ENCODE assay signal across 10 cellular contexts in the genomic region with DNA sequence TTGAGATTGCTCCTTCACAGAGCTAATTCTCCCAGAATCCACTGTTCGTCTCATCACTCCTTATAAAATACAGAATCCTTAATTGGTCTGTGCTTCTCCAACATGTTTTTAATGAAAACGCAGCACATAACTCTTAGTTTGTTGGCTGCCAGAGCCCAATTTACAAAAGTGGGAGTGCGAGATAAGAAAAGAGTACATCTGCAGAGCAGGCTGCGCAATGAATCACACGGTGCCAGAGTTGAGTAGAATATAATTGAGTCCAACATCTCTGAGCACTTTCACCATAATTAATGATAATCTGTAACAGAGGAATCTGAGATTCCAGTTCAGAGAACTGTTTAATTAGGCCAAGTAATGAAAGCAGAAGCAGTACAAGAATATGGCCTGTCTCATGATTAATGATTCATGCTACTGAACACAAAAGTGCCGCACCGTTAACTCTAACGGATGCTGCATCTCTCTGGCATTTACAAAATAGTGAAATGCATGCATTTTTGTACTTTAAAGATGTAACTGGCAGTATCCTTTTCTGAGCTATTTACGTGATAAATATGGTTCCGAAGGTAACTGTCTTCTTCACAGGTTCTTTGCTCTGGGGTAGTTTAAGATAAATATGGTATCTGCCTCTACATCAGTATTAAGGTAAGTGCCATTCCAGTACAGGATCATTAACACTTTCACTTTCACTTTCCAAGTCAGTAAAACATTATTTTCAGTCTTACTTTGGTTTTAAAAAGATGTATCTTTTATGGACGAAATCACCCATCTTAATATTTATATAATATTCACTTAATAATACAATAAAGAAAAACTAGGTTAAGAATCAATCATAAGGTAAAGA.
DNase-seq lines count a peak whose midpoint lies in the region; ATAC-seq and TF ChIP-seq lines count a peak whose summit lies in the region.
"Had no signal": no experiment of that assay in that cellular context is flagged by ENCODE, and none has a peak within 500 bp of the region (broad histone marks: within the 10 kb centered on the region; RNA-seq: fewer than 3 reads in every experiment).

No MANE protein-coding gene starts in this region.

- H3K4me1 ChIP-seq in GM23248 (ENCODE audit: insufficient read depth) = no peaks in the 10 kb centered on the region

- H3K9ac ChIP-seq in GM23248 = peak overlapping the region; percentile 41

- no peaks in the 10 kb centered on the region for H3K9me2 ChIP-seq in GM23248 (ENCODE audit: insufficient read depth)

- H3F3A ChIP-seq in GM23248 (ENCODE audit: insufficient read depth) = no peaks in the 10 kb centered on the region

- H3K4me2 ChIP-seq in GM23248 (ENCODE audit: unreplicated experiment) = peak overlapping the region; percentile 77

- intact Hi-C loops in dorsolateral prefrontal cortex (cut with DNase I) = no loop called here

- H3K27ac ChIP-seq in GM23248 = no peak overlapping the region
- no peak overlapping the region for H3K27ac ChIP-seq in dorsolateral prefrontal cortex

- in situ Hi-C loops in GM23248 (cut with MboI) = no loop called here
- in situ Hi-C loops in GM13976 (cut with MboI; ENCODE audit: low sequenced_read_pairs, unreplicated experiment) = no loop called here

- DNase-seq in GM23248 = peak; percentile 30
- DNase-seq in NCI-H226 = peak; percentile 3
- no peak for DNase-seq in dorsolateral prefrontal cortex
- DNase-seq in retina = peak; percentile 69
- DNase-seq in NAMALWA (ENCODE audit: low spot score) = no peak
- no peak for DNase-seq in GM13976 (ENCODE audit: low spot score)
- DNase-seq: anterior cingulate cortex; stimulated activated CD8-positive, alpha-beta memory T cell treated with anti-CD3 and anti-CD28 coated beads, Interleukin-4, amount 100 ng/mL, for 48 hours had no signal

- ATAC-seq in GM18909 (IDR thresholded peaks at IDR 0.05; ENCODE audit: poor library complexity, unreplicated experiment) (no peak), GM21619 (IDR thresholded peaks at IDR 0.05; ENCODE audit: unreplicated experiment) (no peak)

- no peaks in the 10 kb centered on the region for H4K20me1 ChIP-seq in GM23248 (ENCODE audit: insufficient read depth)

- 10 to 11% methylated on average over 11 of the region's 11 CpGs for WGBS in GM23248 (ENCODE audit: low coverage in 1 of 2, low lambda C conversion rate in 2 of 2, missing lambda C conversion rate in 2 of 2), 2 experiments

- TF ChIP-seq CTCF in dorsolateral prefrontal cortex (IDR thresholded peaks at IDR 0.05 in 54 of 56, conservative IDR thresholded peaks at IDR 0.05 in 2 of 56; ENCODE audit: low read depth in 1 of 56, partially characterized antibody in 56 of 56) = no peak
- no peak for TF ChIP-seq CTCF in GM13976 (IDR thresholded peaks at IDR 0.05; ENCODE audit: borderline replicate concordance, control extremely low read depth, extremely low read depth, insufficient read depth, missing control alignments)

- no peaks in the 10 kb centered on the region for H3K27me3 ChIP-seq in GM23248 (replicated peaks; ENCODE audit: insufficient read depth)
- no peaks in the 10 kb centered on the region for H3K27me3 ChIP-seq in dorsolateral prefrontal cortex

- H3K4me3 ChIP-seq in GM23248 (peak overlapping the region; percentile 73), dorsolateral prefrontal cortex (peak overlapping the region in 58 of 59 donors; percentile 2 to 64 (median 44))

- no peaks in the 10 kb centered on the region for H3K79me2 ChIP-seq in GM23248 (ENCODE audit: insufficient read depth)

- H2AFZ ChIP-seq in GM23248 = peak overlapping the region; percentile 88

- H3K9me3 ChIP-seq in GM23248 (ENCODE audit: low read depth) = no peaks in the 10 kb centered on the region

- no peaks in the 10 kb centered on the region for H3K36me3 ChIP-seq in GM23248 (ENCODE audit: low read depth)

Comparison
In these comparisons a context has a peak if more than half of its experiments do, and no peak if none do; other contexts are left out.
1. DNase-seq: peak in GM23248 (single experiment), NCI-H226 (single experiment) and retina (single experiment); none in dorsolateral prefrontal cortex (0 of 10), NAMALWA (single experiment) and GM13976 (single experiment).